In the genomic region with DNA sequence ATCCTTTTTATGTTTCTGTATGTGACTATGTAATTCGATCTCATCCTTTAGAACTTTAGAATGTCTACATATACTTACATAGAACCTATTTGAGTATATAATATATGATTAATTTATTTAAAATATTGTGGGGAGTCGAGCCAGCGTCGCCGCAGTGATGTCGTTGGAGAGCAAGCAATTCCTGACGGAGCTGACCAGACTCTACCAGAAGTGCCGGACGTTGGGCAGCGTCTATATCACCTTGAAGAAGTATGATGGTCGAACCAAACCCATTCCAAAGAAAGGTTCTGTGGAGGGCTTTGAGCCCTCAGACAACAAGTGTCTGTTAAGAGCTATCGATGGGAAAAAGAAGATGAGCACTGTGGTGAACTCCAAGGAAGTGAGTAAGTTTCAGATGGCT, we compare ENCODE assay signal across 1 cellular context.
TF ChIP-seq lines count a peak whose summit lies in the region.

No MANE protein-coding gene starts in this region.

TF ChIP-seq in GM12878, 131 proteins besides CTCF, POLR2A, EP300 and RAD21:
- no peak for TF ChIP-seq MYB (IDR thresholded peaks at IDR 0.05; ENCODE audit: borderline replicate concordance, low read depth, low read length)
- 0 out of 2 replicates have a peak, but pooled peaks have one; percentile 22 for TF ChIP-seq RUNX3 (IDR thresholded peaks at IDR 0.05; ENCODE audit: low read length)
- TF ChIP-seq HDGF (IDR thresholded peaks at IDR 0.05), result no peak
- TF ChIP-seq, protein P1, sequence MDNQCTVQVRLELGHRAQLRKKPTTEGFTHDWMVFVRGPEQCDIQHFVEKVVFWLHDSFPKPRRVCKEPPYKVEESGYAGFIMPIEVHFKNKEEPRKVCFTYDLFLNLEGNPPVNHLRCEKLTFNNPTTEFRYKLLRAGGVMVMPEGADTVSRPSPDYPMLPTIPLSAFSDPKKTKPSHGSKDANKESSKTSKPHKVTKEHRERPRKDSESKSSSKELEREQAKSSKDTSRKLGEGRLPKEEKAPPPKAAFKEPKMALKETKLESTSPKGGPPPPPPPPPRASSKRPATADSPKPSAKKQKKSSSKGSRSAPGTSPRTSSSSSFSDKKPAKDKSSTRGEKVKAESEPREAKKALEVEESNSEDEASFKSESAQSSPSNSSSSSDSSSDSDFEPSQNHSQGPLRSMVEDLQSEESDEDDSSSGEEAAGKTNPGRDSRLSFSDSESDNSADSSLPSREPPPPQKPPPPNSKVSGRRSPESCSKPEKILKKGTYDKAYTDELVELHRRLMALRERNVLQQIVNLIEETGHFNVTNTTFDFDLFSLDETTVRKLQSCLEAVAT (IDR thresholded peaks at IDR 0.05), result no peak
